In the genomic region with DNA sequence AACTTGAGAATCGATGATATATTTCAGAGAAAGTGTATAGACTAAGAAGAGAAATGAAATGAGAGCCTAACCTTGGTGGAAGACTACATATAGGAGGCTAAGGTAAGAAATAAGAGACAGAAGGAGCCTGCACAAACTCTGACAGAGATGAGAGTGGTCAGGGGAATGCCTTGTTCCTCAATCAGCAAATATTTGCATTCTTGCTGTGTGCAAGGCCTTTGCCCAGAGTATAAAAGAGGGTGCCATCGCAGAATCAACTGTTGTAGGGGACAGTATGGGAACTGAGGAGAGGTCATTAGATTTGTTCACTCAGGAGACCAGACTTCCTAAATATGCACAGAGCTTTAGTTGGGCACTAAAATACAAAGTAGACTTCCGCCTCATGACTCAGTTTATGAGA, we compare ENCODE assay signal across 21 cellular contexts.
"Had no signal": no experiment of that assay in that cellular context is flagged by ENCODE, and none has a peak within 500 bp of the region (broad histone marks: within the 10 kb centered on the region; RNA-seq: fewer than 3 reads in every experiment).

No MANE protein-coding gene starts in this region.

- H3K27ac ChIP-seq: HL-60, RWPE1 had no signal

- H3K4me3 ChIP-seq: MG63 had no signal

- H3K36me3 ChIP-seq: MG63 had no signal

- H3K4me2 ChIP-seq: SK-N-SH had no signal

- H3K9me2 ChIP-seq: SK-N-SH had no signal

- H3K9ac ChIP-seq: SK-N-SH had no signal

- H3K9me3 ChIP-seq: MG63, SK-N-SH had no signal

- DNase-seq: KBM-7, MG63, NCI-H1092, NCI-H1105 treated with DMSO at 0.1 percent for 48 hours, NCI-H1417 treated with DMSO at 0.1 percent for 48 hours, NCI-H146, NCI-H1694 treated with DMSO at 0.1 percent for 48 hours, NCI-H1930, NCI-H2081, NCI-H2107, NCI-H226, NCI-H446, NCI-H510A, NCI-H524 treated with DMSO at 0.1 percent for 48 hours, NCI-H69, NCI-H774, SHP77, SK-N-SH, SW 1271 had no signal

- H3K27me3 ChIP-seq: MG63 had no signal
